ENCODE assay signal across 8 cellular contexts in genomic region chr20:50580016-50580747, GRCh38.
A peak's percentile ranks its signal among the peaks of the same experiment; 100 is the strongest.
DNase-seq lines count a peak whose midpoint lies in the region; ATAC-seq, FAIRE-seq and TF ChIP-seq lines count a peak whose summit lies in the region.

No MANE protein-coding gene starts in this region.

- 48 to 52% (median 49%) methylated on average over 15 to 17 of the region's 17 CpGs for WGBS in adrenal gland, 4 donors
- WGBS in sigmoid colon, 2 donors = 60 to 63% methylated on average over 17 of the region's 17 CpGs

- peak; percentile 52 for DNase-seq in AG10803 (ENCODE audit: low read depth)
- DNase-seq in GM19239 (ENCODE audit: insufficient read length, low spot score) = no peak
- DNase-seq in SJCRH30 = peak; percentile 68 to 80
- peak; percentile 65 to 89 (median 81) for DNase-seq in adrenal gland
- DNase-seq in left ventricle myocardium inferior = peak; percentile 67
- peak; percentile 86 for DNase-seq in sigmoid colon
- no peak for DNase-seq in dedifferentiated amniotic fluid mesenchymal stem cell (ENCODE audit: extremely low spot score)

- H3K9me3 ChIP-seq in SJCRH30 (replicated peaks) = no peaks in the 10 kb centered on the region
- no peaks in the 10 kb centered on the region for H3K9me3 ChIP-seq in adrenal gland (replicated peaks in 1 of 3)
- no peaks in the 10 kb centered on the region for H3K9me3 ChIP-seq in left ventricle myocardium inferior (replicated peaks)
- H3K9me3 ChIP-seq in sigmoid colon = no peaks in the 10 kb centered on the region

- no peak for ATAC-seq in HG02623 (IDR thresholded peaks at IDR 0.05; ENCODE audit: unreplicated experiment)

- intact Hi-C loops in adrenal gland (cut with DNase I) = loop anchor here in 1 of 2 donors (5.0 kb wide), 1 partner anchor 393 kb away; no protein-coding TSS in a partner anchor
- intact Hi-C loops in left ventricle myocardium inferior (cut with micrococcal nuclease) = no loop called here
- intact Hi-C loops in sigmoid colon (cut with DNase I) = loop anchor here (2.0 kb wide), 1 partner anchor 393 kb away; no protein-coding TSS in a partner anchor

- H3K27me3 ChIP-seq in SJCRH30 = no peaks in the 10 kb centered on the region
- no peaks in the 10 kb centered on the region for H3K27me3 ChIP-seq in adrenal gland
- H3K27me3 ChIP-seq in left ventricle myocardium inferior (ENCODE audit: low read depth) = no peaks in the 10 kb centered on the region
- H3K27me3 ChIP-seq in sigmoid colon = no peaks in the 10 kb centered on the region

- H3K4me3 ChIP-seq in AG10803 (ENCODE audit: low read length) (no peak overlapping the region), SJCRH30 (no peak overlapping the region), adrenal gland (no peak overlapping the region), left ventricle myocardium inferior (no peak overlapping the region), sigmoid colon (no peak overlapping the region)

- H3K4me1 ChIP-seq in SJCRH30 = no peaks in the 10 kb centered on the region
- peaks cover 0 to 5% of the 10 kb centered on the region in 2 donors for H3K4me1 ChIP-seq in adrenal gland (replicated peaks in 1 of 2)
- H3K4me1 ChIP-seq in left ventricle myocardium inferior = peaks cover 35% of the 10 kb centered on the region
- H3K4me1 ChIP-seq in sigmoid colon = peaks cover 0 to 40% (median 24%) of the 10 kb centered on the region in 4 donors

- H3K36me3 ChIP-seq in SJCRH30 (peaks cover 66% of the 10 kb centered on the region), adrenal gland (replicated peaks in 1 of 2) (peaks cover 0 to 73% of the 10 kb centered on the region in 2 donors), left ventricle myocardium inferior (peaks cover 82% of the 10 kb centered on the region), sigmoid colon (peaks cover 35 to 80% (median 57%) of the 10 kb centered on the region in 4 donors)

- TF ChIP-seq EP300 in sigmoid colon (IDR thresholded peaks at IDR 0.05) = no peak

- TF ChIP-seq POLR2A in adrenal gland (IDR thresholded peaks at IDR 0.05) = no peak
- no peak for TF ChIP-seq POLR2A in sigmoid colon (IDR thresholded peaks at IDR 0.05)

- H3K27ac ChIP-seq in SJCRH30 = no peak overlapping the region
- H3K27ac ChIP-seq in adrenal gland = peak overlapping the region in 2 of 5 donors; percentile 2 to 15
- H3K27ac ChIP-seq in left ventricle myocardium inferior (replicated peaks) = no peak overlapping the region
- peak overlapping the region in 2 of 4 donors; percentile 8 to 28 for H3K27ac ChIP-seq in sigmoid colon

- peak; percentile 11 for FAIRE-seq in GM19239 (lab: Jason Lieb, UNC)

- peak; percentile 75 for TF ChIP-seq CTCF in AG10803 (conservative IDR thresholded peaks at IDR 0.05; ENCODE audit: low read length)
- TF ChIP-seq CTCF in adrenal gland (IDR thresholded peaks at IDR 0.05) = peak; percentile 55 to 90 (median 80)
- peak; percentile 89 for TF ChIP-seq CTCF in left ventricle myocardium inferior (IDR thresholded peaks at IDR 0.05; ENCODE audit: borderline replicate concordance)
- TF ChIP-seq CTCF in sigmoid colon (IDR thresholded peaks at IDR 0.05) = peak; percentile 69 to 86 (median 80)

Comparison
In these comparisons a context has a peak if more than half of its experiments do, and no peak if none do; other contexts are left out.
1. DNase-seq: peak in AG10803 (single experiment), SJCRH30 (2 of 2), adrenal gland (7 of 7), left ventricle myocardium inferior (single experiment) and sigmoid colon (single experiment); none in GM19239 (single experiment) and dedifferentiated amniotic fluid mesenchymal stem cell (single experiment).
2. Peak in every context shown above with its lines, with median percentiles within 50 percentile points of each other: CTCF ChIP-seq.